9 cellular contexts compared by ENCODE assay signal in genomic region chr12:57943438-57944080, GRCh38.
"Had no signal": no experiment of that assay in that cellular context is flagged by ENCODE, and none has a peak within 500 bp of the region (broad histone marks: within the 10 kb centered on the region; RNA-seq: fewer than 3 reads in every experiment).

No MANE protein-coding gene starts in this region.

- ATAC-seq: esophagus mucosa; stimulated activated memory B cell treated with anti-CD40 and anti-IgM and Interleukin-4, amounts not matched to agents 10 μg/mL and 1 μg/mL and 100 μg/mL, for 72 hours had no signal

- H3K9me3 Mint-ChIP-seq: stimulated activated memory B cell treated with anti-CD40 and anti-IgM and Interleukin-4, amounts not matched to agents 10 μg/mL and 1 μg/mL and 100 μg/mL, for 72 hours had no signal

- H3K27me3 ChIP-seq: tibial nerve had no signal

- H3K4me3 ChIP-seq: tibial nerve had no signal

- H3K27me3 Mint-ChIP-seq: stimulated activated memory B cell treated with anti-CD40 and anti-IgM and Interleukin-4, amounts not matched to agents 10 μg/mL and 1 μg/mL and 100 μg/mL, for 72 hours had no signal

- H3K27ac ChIP-seq: tibial nerve had no signal

- H3K9me3 ChIP-seq: tibial nerve had no signal

- DNase-seq: activated CD4-positive, alpha-beta T cell treated with anti-CD3 and anti-CD28 coated beads for 1 hour; activated CD4-positive, alpha-beta T cell treated with anti-CD3 and anti-CD28 coated beads, Interleukin-2, amount 50 U/mL, for 48 hours; activated naive CD4-positive, alpha-beta T cell treated with anti-CD3 and anti-CD28 coated beads, Interleukin-2, amount 50 U/mL, for 16 hours; amniotic stem cell; midbrain; T-helper 9 cell had no signal

- H3K4me3 Mint-ChIP-seq: stimulated activated memory B cell treated with anti-CD40 and anti-IgM and Interleukin-4, amounts not matched to agents 10 μg/mL and 1 μg/mL and 100 μg/mL, for 72 hours had no signal
